13 cellular contexts compared by ENCODE assay signal in the genomic region with DNA sequence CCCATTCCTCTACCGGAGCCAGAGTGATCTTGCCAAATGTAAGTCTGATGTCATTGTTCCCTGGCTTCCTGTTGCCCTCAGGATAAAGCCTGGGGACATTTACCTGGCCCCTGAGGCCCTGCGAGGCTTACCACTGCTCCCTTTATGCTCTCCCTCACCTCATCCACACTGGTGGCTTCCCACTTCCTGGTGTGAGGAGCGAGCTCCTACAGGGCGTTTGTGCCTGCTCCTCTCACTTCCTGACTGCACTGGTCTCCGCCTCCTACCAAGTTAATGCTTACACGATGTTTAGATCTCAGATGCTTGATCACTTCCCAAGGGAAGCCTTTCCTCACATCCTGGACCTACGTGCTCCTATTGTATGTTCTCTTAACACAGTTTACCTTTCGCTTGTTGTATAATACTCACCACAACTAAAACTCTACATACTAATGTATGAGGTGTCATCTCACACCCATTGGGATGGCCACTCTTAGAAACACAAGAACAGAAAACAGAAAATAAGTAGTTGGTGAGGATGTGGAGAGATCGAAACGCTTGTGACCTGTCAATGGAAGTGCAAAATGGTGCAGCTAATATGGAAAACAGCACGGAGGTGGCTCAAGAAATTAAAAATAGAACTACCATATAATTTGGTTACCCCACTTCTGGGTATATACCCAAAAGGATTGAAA.
DNase-seq lines count a peak whose midpoint lies in the region; ATAC-seq and TF ChIP-seq lines count a peak whose summit lies in the region.
"Had no signal": no experiment of that assay in that cellular context is flagged by ENCODE, and none has a peak within 500 bp of the region (broad histone marks: within the 10 kb centered on the region; RNA-seq: fewer than 3 reads in every experiment).

No MANE protein-coding gene starts in this region.

- H3K27ac Mint-ChIP-seq in CD8-positive, alpha-beta memory T cell = peak overlapping the region; percentile 19 to 89 (median 78)
- H3K27ac Mint-ChIP-seq in T-helper 2 cell treated with Interferon-gamma antibody and Interleukin-4, amounts not matched to agents 5 μg/mL and 100 μg/mL, for 36 hours = peak overlapping the region; percentile 86

- H3K79me1 ChIP-seq in mesenchymal stem cell (replicated peaks; ENCODE audit: low read length, poor library complexity, severe bottlenecking) = no peaks in the 10 kb centered on the region

- H3K4me1 Mint-ChIP-seq in CD8-positive, alpha-beta memory T cell = peaks cover 22 to 56% (median 45%) of the 10 kb centered on the region in 3 donors
- peaks cover 58% of the 10 kb centered on the region for H3K4me1 Mint-ChIP-seq in T-helper 2 cell treated with Interferon-gamma antibody and Interleukin-4, amounts not matched to agents 5 μg/mL and 100 μg/mL, for 36 hours (ENCODE audit: low read depth)

- in situ Hi-C loops in brain microvascular endothelial cell (cut with HindIII; ENCODE audit: low pct_ligation_motif_present, low sequenced_read_pairs) = no loop called here

- H3K27ac ChIP-seq in BLaER1 = no peak overlapping the region
- H3K27ac ChIP-seq in CD8-positive, alpha-beta memory T cell (ENCODE audit: low read depth, low read length) = no peak overlapping the region
- H3K27ac ChIP-seq in mesenchymal stem cell (ENCODE audit: low read length, poor library complexity, severe bottlenecking) = no peak overlapping the region
- no peak overlapping the region for H3K27ac ChIP-seq in brain microvascular endothelial cell
- H3K27ac ChIP-seq: breast epithelium had no signal

- H3K27me3 ChIP-seq in BLaER1 (no peaks in the 10 kb centered on the region), mesenchymal stem cell (ENCODE audit: control insufficient read depth in 1 of 2, insufficient read depth in 1 of 2, low read length in 2 of 2) (peaks cover 0 to 35% of the 10 kb centered on the region in 2 experiments), brain microvascular endothelial cell (replicated peaks) (no peaks in the 10 kb centered on the region)
- H3K27me3 ChIP-seq in CD8-positive, alpha-beta memory T cell (ENCODE audit: insufficient read depth, low read length, poor library complexity, severe bottlenecking) = no peaks in the 10 kb centered on the region
- H3K27me3 ChIP-seq: breast epithelium had no signal

- no peak overlapping the region for H2AK5ac ChIP-seq in mesenchymal stem cell (ENCODE audit: low read length, severe bottlenecking)

- no peak overlapping the region for H2BK120ac ChIP-seq in mesenchymal stem cell (ENCODE audit: low read depth, low read length)

- H3K4me1 ChIP-seq in BLaER1 (peaks cover 43% of the 10 kb centered on the region), mesenchymal stem cell (ENCODE audit: control insufficient read depth, insufficient read depth, low read depth, low read length) (peaks cover 6% of the 10 kb centered on the region)
- H3K4me1 ChIP-seq in CD8-positive, alpha-beta memory T cell (ENCODE audit: insufficient read depth, low read length) = peaks cover 40% of the 10 kb centered on the region
- H3K4me1 ChIP-seq: breast epithelium had no signal

- peak overlapping the region; percentile 39; the same call in 1 of the 2 replicates for H3K4me2 ChIP-seq in BLaER1
- no peak overlapping the region for H3K4me2 ChIP-seq in mesenchymal stem cell (ENCODE audit: low read length, poor library complexity, severe bottlenecking)

- H3K4ac ChIP-seq in mesenchymal stem cell (ENCODE audit: low read depth in 1 of 2, low read length in 2 of 2) = no peak overlapping the region

- H4K20me1 ChIP-seq in BLaER1 = no peaks in the 10 kb centered on the region

- TF ChIP-seq CTCF in brain microvascular endothelial cell (IDR thresholded peaks at IDR 0.05; ENCODE audit: low read depth, low read length, missing control alignments) = no peak

- H3K9me3 ChIP-seq in BLaER1 = peaks cover 7% of the 10 kb centered on the region; the same call in 1 of the 2 replicates
- no peaks in the 10 kb centered on the region for H3K9me3 ChIP-seq in CD8-positive, alpha-beta memory T cell (ENCODE audit: low read length)
- H3K9me3 ChIP-seq in mesenchymal stem cell (ENCODE audit: control insufficient read depth, low read length) = no peaks in the 10 kb centered on the region
- H3K9me3 ChIP-seq: breast epithelium had no signal

- no peak for ATAC-seq in HG03280 (IDR thresholded peaks at IDR 0.05; ENCODE audit: unreplicated experiment)
- ATAC-seq: right cardiac atrium had no signal

- H3K27me3 Mint-ChIP-seq in CD8-positive, alpha-beta memory T cell = peaks cover 0 to 5% of the 10 kb centered on the region in 2 donors
- peaks cover 4% of the 10 kb centered on the region for H3K27me3 Mint-ChIP-seq in T-helper 2 cell treated with Interferon-gamma antibody and Interleukin-4, amounts not matched to agents 5 μg/mL and 100 μg/mL, for 36 hours (ENCODE audit: low read depth)

- H3K36me3 ChIP-seq in BLaER1 (no peaks in the 10 kb centered on the region), mesenchymal stem cell (ENCODE audit: control insufficient read depth in 1 of 2, insufficient read depth in 2 of 2, low read depth in 1 of 2, low read length in 2 of 2) (peaks cover 0 to 6% of the 10 kb centered on the region in 2 experiments), brain microvascular endothelial cell (replicated peaks) (no peaks in the 10 kb centered on the region)
- no peaks in the 10 kb centered on the region for H3K36me3 ChIP-seq in CD8-positive, alpha-beta memory T cell (ENCODE audit: insufficient read depth, low read length)
- H3K36me3 ChIP-seq: breast epithelium had no signal

- CTCF ChIA-PET in CD8-positive, alpha-beta memory T cell (lab: Charles Lee) = no interaction called here

- H3K9ac ChIP-seq in BLaER1 = no peak overlapping the region
- H3K9ac ChIP-seq in mesenchymal stem cell (ENCODE audit: low read length) = no peak overlapping the region

- peak overlapping the region in 5 of 7 donors; percentile 39 to 77 (median 68) for H3K4me3 Mint-ChIP-seq in CD8-positive, alpha-beta memory T cell
- H3K4me3 Mint-ChIP-seq in T-helper 2 cell treated with Interferon-gamma antibody and Interleukin-4, amounts not matched to agents 5 μg/mL and 100 μg/mL, for 36 hours = peak overlapping the region; percentile 65

- no peaks in the 10 kb centered on the region for H3K36me3 Mint-ChIP-seq in CD8-positive, alpha-beta memory T cell
- H3K36me3 Mint-ChIP-seq in T-helper 2 cell treated with Interferon-gamma antibody and Interleukin-4, amounts not matched to agents 5 μg/mL and 100 μg/mL, for 36 hours (ENCODE audit: low read depth) = peaks cover 6% of the 10 kb centered on the region

- H4K91ac ChIP-seq in mesenchymal stem cell (ENCODE audit: low read length) = no peak overlapping the region

- H4K8ac ChIP-seq in mesenchymal stem cell (ENCODE audit: low read length) = peak overlapping the region; percentile 27

- H2AFZ ChIP-seq in mesenchymal stem cell (ENCODE audit: low read depth, low read length) = no peak overlapping the region

- DNase-seq in CD8-positive, alpha-beta memory T cell = no peak
- no peak for DNase-seq in T-helper 2 cell treated with Interferon-gamma antibody and Interleukin-4, amounts not matched to agents 5 μg/mL and 100 μg/mL, for 36 hours (ENCODE audit: low spot score)
- no peak for DNase-seq in mesenchymal stem cell
- DNase-seq in brain microvascular endothelial cell = no peak
- no peak for DNase-seq in GDM1 (lab: John Stamatoyannopoulos, UW)
- DNase-seq: kidney, NCI-H2081 treated with DMSO at 0.1 percent for 48 hours, NCI-H524 treated with DMSO at 0.1 percent for 48 hours, substantia nigra had no signal

- POLR2A ChIA-PET in CD8-positive, alpha-beta memory T cell (lab: Charles Lee) = no interaction called here

- peak overlapping the region; percentile 21 for H2BK15ac ChIP-seq in mesenchymal stem cell (ENCODE audit: low read depth, poor library complexity, severe bottlenecking)

- no peaks in the 10 kb centered on the region for H3K9me3 Mint-ChIP-seq in CD8-positive, alpha-beta memory T cell
- peaks cover 13% of the 10 kb centered on the region for H3K9me3 Mint-ChIP-seq in T-helper 2 cell treated with Interferon-gamma antibody and Interleukin-4, amounts not matched to agents 5 μg/mL and 100 μg/mL, for 36 hours

- WGBS in mesenchymal stem cell = 84% methylated on average over 9 of the region's 11 CpGs

- H3K14ac ChIP-seq in mesenchymal stem cell (ENCODE audit: low read length in 2 of 2) = no peak overlapping the region

- H3K4me3 ChIP-seq in BLaER1 (no peak overlapping the region), mesenchymal stem cell (ENCODE audit: insufficient read depth in 1 of 2, low read depth in 1 of 2, low read length in 2 of 2) (no peak overlapping the region), brain microvascular endothelial cell (ENCODE audit: low read depth, low read length) (no peak overlapping the region)
- peak overlapping the region; percentile 19 for H3K4me3 ChIP-seq in CD8-positive, alpha-beta memory T cell (ENCODE audit: low read length)
- H3K4me3 ChIP-seq: breast epithelium had no signal

- H2BK5ac ChIP-seq in mesenchymal stem cell (ENCODE audit: low read depth, low read length, poor library complexity, severe bottlenecking) = no peak overlapping the region

- no peak overlapping the region for H3K23ac ChIP-seq in mesenchymal stem cell (ENCODE audit: low read length in 2 of 2)

- H3K18ac ChIP-seq in mesenchymal stem cell (ENCODE audit: low read depth in 1 of 2, low read length in 2 of 2) = no peak overlapping the region

- H2BK12ac ChIP-seq in mesenchymal stem cell (ENCODE audit: low read length in 2 of 2) = peak overlapping the region in 1 of 2 experiments; percentile 12
